ENCODE assay signal across 1 cellular context in the genomic region with DNA sequence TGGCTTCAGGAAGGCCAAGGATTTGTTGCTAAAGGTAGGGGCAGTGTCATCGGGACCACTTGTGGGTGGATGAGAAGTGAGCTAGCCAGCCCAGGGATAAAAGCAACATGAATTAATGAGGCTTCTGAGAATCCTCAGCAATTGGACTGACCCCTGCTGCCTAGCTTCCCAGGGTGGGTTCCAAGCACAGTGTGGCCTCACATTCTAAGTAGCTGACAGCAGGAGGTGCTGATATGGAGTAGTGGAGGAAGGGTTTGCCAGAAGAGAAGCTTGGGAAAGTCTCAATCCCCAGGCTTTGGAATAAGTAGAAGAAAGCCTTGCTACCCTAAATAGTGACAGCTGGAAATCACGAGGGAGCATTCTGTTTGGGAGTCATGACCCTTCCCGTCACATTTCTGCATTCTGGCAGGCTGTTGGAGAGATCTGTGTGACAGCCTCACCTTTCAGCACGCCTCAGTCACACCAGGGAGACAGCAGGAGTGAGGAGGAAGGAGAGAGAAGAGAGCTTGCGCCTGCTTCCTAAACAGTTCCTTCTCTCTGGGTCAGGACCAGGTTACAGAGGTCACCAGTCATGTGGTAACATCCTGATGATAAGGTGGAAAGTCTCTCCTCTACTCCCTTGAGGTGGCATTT.
TF ChIP-seq lines count a peak whose summit lies in the region.

No MANE protein-coding gene starts in this region.

TF ChIP-seq in WTC11, 78 proteins besides CTCF, POLR2A, EP300 and RAD21 (continued from another document):
- TF ChIP-seq, protein P1, sequence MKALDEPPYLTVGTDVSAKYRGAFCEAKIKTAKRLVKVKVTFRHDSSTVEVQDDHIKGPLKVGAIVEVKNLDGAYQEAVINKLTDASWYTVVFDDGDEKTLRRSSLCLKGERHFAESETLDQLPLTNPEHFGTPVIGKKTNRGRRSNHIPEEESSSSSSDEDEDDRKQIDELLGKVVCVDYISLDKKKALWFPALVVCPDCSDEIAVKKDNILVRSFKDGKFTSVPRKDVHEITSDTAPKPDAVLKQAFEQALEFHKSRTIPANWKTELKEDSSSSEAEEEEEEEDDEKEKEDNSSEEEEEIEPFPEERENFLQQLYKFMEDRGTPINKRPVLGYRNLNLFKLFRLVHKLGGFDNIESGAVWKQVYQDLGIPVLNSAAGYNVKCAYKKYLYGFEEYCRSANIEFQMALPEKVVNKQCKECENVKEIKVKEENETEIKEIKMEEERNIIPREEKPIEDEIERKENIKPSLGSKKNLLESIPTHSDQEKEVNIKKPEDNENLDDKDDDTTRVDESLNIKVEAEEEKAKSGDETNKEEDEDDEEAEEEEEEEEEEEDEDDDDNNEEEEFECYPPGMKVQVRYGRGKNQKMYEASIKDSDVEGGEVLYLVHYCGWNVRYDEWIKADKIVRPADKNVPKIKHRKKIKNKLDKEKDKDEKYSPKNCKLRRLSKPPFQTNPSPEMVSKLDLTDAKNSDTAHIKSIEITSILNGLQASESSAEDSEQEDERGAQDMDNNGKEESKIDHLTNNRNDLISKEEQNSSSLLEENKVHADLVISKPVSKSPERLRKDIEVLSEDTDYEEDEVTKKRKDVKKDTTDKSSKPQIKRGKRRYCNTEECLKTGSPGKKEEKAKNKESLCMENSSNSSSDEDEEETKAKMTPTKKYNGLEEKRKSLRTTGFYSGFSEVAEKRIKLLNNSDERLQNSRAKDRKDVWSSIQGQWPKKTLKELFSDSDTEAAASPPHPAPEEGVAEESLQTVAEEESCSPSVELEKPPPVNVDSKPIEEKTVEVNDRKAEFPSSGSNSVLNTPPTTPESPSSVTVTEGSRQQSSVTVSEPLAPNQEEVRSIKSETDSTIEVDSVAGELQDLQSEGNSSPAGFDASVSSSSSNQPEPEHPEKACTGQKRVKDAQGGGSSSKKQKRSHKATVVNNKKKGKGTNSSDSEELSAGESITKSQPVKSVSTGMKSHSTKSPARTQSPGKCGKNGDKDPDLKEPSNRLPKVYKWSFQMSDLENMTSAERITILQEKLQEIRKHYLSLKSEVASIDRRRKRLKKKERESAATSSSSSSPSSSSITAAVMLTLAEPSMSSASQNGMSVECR (CRISPR knock-in tag; IDR thresholded peaks at IDR 0.05; ENCODE audit: borderline replicate concordance), result no peak
- TF ChIP-seq, protein P2, sequence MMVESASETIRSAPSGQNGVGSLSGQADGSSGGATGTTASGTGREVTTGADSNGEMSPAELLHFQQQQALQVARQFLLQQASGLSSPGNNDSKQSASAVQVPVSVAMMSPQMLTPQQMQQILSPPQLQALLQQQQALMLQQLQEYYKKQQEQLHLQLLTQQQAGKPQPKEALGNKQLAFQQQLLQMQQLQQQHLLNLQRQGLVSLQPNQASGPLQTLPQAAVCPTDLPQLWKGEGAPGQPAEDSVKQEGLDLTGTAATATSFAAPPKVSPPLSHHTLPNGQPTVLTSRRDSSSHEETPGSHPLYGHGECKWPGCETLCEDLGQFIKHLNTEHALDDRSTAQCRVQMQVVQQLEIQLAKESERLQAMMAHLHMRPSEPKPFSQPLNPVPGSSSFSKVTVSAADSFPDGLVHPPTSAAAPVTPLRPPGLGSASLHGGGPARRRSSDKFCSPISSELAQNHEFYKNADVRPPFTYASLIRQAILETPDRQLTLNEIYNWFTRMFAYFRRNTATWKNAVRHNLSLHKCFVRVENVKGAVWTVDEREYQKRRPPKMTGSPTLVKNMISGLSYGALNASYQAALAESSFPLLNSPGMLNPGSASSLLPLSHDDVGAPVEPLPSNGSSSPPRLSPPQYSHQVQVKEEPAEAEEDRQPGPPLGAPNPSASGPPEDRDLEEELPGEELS (CRISPR knock-in tag; IDR thresholded peaks at IDR 0.05), result no peak
- no peak for TF ChIP-seq SOX15 (CRISPR knock-in tag; IDR thresholded peaks at IDR 0.05)
- TF ChIP-seq, protein P3, sequence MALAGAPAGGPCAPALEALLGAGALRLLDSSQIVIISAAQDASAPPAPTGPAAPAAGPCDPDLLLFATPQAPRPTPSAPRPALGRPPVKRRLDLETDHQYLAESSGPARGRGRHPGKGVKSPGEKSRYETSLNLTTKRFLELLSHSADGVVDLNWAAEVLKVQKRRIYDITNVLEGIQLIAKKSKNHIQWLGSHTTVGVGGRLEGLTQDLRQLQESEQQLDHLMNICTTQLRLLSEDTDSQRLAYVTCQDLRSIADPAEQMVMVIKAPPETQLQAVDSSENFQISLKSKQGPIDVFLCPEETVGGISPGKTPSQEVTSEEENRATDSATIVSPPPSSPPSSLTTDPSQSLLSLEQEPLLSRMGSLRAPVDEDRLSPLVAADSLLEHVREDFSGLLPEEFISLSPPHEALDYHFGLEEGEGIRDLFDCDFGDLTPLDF (CRISPR knock-in tag; IDR thresholded peaks at IDR 0.05), result no peak
- no peak for TF ChIP-seq ZNF317 (CRISPR knock-in tag; IDR thresholded peaks at IDR 0.05; ENCODE audit: borderline replicate concordance, low read depth)
- TF ChIP-seq CBFB (CRISPR knock-in tag; IDR thresholded peaks at IDR 0.05; ENCODE audit: low read depth), result no peak
- TF ChIP-seq RORB (CRISPR knock-in tag; IDR thresholded peaks at IDR 0.05), result no peak
- TF ChIP-seq RELA (CRISPR knock-in tag; IDR thresholded peaks at IDR 0.05; ENCODE audit: borderline replicate concordance), result no peak
- TF ChIP-seq EMX1 (CRISPR knock-in tag; IDR thresholded peaks at IDR 0.05), result no peak
- no peak for TF ChIP-seq KAT7 (CRISPR knock-in tag; IDR thresholded peaks at IDR 0.05; ENCODE audit: borderline replicate concordance)
- TF ChIP-seq HMGA2 (CRISPR knock-in tag; IDR thresholded peaks at IDR 0.05), result no peak
- TF ChIP-seq ZNF671 (CRISPR knock-in tag; IDR thresholded peaks at IDR 0.05), result no peak
- TF ChIP-seq, protein P4, sequence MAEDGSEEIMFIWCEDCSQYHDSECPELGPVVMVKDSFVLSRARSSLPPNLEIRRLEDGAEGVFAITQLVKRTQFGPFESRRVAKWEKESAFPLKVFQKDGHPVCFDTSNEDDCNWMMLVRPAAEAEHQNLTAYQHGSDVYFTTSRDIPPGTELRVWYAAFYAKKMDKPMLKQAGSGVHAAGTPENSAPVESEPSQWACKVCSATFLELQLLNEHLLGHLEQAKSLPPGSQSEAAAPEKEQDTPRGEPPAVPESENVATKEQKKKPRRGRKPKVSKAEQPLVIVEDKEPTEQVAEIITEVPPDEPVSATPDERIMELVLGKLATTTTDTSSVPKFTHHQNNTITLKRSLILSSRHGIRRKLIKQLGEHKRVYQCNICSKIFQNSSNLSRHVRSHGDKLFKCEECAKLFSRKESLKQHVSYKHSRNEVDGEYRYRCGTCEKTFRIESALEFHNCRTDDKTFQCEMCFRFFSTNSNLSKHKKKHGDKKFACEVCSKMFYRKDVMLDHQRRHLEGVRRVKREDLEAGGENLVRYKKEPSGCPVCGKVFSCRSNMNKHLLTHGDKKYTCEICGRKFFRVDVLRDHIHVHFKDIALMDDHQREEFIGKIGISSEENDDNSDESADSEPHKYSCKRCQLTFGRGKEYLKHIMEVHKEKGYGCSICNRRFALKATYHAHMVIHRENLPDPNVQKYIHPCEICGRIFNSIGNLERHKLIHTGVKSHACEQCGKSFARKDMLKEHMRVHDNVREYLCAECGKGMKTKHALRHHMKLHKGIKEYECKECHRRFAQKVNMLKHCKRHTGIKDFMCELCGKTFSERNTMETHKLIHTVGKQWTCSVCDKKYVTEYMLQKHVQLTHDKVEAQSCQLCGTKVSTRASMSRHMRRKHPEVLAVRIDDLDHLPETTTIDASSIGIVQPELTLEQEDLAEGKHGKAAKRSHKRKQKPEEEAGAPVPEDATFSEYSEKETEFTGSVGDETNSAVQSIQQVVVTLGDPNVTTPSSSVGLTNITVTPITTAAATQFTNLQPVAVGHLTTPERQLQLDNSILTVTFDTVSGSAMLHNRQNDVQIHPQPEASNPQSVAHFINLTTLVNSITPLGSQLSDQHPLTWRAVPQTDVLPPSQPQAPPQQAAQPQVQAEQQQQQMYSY (CRISPR knock-in tag; IDR thresholded peaks at IDR 0.05), result no peak
- TF ChIP-seq, protein P5, sequence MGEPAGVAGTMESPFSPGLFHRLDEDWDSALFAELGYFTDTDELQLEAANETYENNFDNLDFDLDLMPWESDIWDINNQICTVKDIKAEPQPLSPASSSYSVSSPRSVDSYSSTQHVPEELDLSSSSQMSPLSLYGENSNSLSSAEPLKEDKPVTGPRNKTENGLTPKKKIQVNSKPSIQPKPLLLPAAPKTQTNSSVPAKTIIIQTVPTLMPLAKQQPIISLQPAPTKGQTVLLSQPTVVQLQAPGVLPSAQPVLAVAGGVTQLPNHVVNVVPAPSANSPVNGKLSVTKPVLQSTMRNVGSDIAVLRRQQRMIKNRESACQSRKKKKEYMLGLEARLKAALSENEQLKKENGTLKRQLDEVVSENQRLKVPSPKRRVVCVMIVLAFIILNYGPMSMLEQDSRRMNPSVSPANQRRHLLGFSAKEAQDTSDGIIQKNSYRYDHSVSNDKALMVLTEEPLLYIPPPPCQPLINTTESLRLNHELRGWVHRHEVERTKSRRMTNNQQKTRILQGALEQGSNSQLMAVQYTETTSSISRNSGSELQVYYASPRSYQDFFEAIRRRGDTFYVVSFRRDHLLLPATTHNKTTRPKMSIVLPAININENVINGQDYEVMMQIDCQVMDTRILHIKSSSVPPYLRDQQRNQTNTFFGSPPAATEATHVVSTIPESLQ (CRISPR knock-in tag; IDR thresholded peaks at IDR 0.05), result no peak
- TF ChIP-seq, protein P6, sequence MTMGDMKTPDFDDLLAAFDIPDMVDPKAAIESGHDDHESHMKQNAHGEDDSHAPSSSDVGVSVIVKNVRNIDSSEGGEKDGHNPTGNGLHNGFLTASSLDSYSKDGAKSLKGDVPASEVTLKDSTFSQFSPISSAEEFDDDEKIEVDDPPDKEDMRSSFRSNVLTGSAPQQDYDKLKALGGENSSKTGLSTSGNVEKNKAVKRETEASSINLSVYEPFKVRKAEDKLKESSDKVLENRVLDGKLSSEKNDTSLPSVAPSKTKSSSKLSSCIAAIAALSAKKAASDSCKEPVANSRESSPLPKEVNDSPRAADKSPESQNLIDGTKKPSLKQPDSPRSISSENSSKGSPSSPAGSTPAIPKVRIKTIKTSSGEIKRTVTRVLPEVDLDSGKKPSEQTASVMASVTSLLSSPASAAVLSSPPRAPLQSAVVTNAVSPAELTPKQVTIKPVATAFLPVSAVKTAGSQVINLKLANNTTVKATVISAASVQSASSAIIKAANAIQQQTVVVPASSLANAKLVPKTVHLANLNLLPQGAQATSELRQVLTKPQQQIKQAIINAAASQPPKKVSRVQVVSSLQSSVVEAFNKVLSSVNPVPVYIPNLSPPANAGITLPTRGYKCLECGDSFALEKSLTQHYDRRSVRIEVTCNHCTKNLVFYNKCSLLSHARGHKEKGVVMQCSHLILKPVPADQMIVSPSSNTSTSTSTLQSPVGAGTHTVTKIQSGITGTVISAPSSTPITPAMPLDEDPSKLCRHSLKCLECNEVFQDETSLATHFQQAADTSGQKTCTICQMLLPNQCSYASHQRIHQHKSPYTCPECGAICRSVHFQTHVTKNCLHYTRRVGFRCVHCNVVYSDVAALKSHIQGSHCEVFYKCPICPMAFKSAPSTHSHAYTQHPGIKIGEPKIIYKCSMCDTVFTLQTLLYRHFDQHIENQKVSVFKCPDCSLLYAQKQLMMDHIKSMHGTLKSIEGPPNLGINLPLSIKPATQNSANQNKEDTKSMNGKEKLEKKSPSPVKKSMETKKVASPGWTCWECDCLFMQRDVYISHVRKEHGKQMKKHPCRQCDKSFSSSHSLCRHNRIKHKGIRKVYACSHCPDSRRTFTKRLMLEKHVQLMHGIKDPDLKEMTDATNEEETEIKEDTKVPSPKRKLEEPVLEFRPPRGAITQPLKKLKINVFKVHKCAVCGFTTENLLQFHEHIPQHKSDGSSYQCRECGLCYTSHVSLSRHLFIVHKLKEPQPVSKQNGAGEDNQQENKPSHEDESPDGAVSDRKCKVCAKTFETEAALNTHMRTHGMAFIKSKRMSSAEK (CRISPR knock-in tag; IDR thresholded peaks at IDR 0.05; ENCODE audit: borderline replicate concordance), result no peak
- TF ChIP-seq SMAD3 (CRISPR knock-in tag; IDR thresholded peaks at IDR 0.05; ENCODE audit: borderline replicate concordance), result no peak
- TF ChIP-seq GRHL2 (CRISPR knock-in tag; IDR thresholded peaks at IDR 0.05; ENCODE audit: insufficient replicate concordance, severe bottlenecking), result no peak
TF ChIP-seq in WTC11: peak in this region for 0.
